Comparison of ENCODE assay signal across 13 cellular contexts in the genomic region with DNA sequence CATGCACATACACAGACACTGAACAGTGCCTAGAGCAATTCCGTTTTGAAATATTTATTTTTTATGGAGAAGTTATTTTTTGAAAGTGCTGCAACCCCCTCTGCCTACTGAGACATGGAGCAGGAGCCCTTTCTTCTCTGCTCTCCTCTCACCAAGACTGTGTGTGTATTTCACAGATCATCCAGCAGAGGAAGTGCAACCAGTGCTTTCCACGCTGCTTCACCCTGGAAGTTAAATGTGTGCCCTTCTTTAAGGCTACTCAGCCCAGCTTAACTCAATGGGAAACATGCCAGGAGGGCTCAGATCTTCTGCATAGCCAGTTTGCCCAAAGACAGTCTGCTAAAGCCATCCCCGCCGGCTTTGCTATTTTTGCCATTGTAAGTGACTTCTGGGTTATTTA.
A peak's percentile ranks its signal among the peaks of the same experiment; 100 is the strongest.
DNase-seq lines count a peak whose midpoint lies in the region; FAIRE-seq and TF ChIP-seq lines count a peak whose summit lies in the region.
"Had no signal": no experiment of that assay in that cellular context is flagged by ENCODE, and none has a peak within 500 bp of the region (broad histone marks: within the 10 kb centered on the region; RNA-seq: fewer than 3 reads in every experiment).

No MANE protein-coding gene starts in this region.

- no peaks in the 10 kb centered on the region for H3K36me3 ChIP-seq in H1 (ENCODE audit: control insufficient read depth in 2 of 4, insufficient read depth in 4 of 4, low read length in 3 of 4)
- H3K36me3 ChIP-seq: tibial artery had no signal

- H3K4me3 Mint-ChIP-seq in nephron progenitor cell: no peak overlapping the region
- H3K4me3 Mint-ChIP-seq: activated naive CD4-positive, alpha-beta T cell treated with anti-CD3 and anti-CD28 coated beads for 36 hours had no signal

- no peaks in the 10 kb centered on the region for H4K20me1 ChIP-seq in H1 (replicated peaks in 1 of 2; ENCODE audit: control insufficient read depth in 1 of 2, insufficient read depth in 2 of 2, low read length in 2 of 2)

- no peak overlapping the region for H3K56ac ChIP-seq in H1 (replicated peaks; ENCODE audit: insufficient read length, low read depth, low read length)

- no peaks in the 10 kb centered on the region for H3K4me1 ChIP-seq in H1 (replicated peaks in 1 of 4; ENCODE audit: control insufficient read depth in 3 of 4, insufficient read depth in 4 of 4, low read length in 3 of 4)

- no peak overlapping the region for H3K27ac ChIP-seq in H1 (ENCODE audit: low read depth, low read length)
- H3K27ac ChIP-seq: tibial artery had no signal

- no peak overlapping the region for H3K18ac ChIP-seq in H1 (ENCODE audit: extremely low read depth, low read length)

- H3K79me1 ChIP-seq in H1 (ENCODE audit: low read depth, low read length): no peaks in the 10 kb centered on the region

- CTCF ChIA-PET in H1 (lab: Charles Lee; ENCODE audit: partially characterized antibody): no interaction called here

- H2BK15ac ChIP-seq in H1 (ENCODE audit: low read length): no peak overlapping the region

- no peaks in the 10 kb centered on the region for H3K36me3 Mint-ChIP-seq in nephron progenitor cell (ENCODE audit: low read depth)

- H3K9me3 Mint-ChIP-seq in nephron progenitor cell: no peaks in the 10 kb centered on the region

- TF ChIP-seq RAD21 in H1 (IDR thresholded peaks at IDR 0.05 in 1 of 2, conservative IDR thresholded peaks at IDR 0.05 in 1 of 2; ENCODE audit: low read depth in 2 of 2, low read length in 2 of 2): peak; percentile 56 to 62

- H3K23ac ChIP-seq in H1 (ENCODE audit: insufficient read length): no peak overlapping the region

- in situ Hi-C loops in G401 (cut with HindIII; ENCODE audit: low sequenced_read_pairs): no loop called here

- no peak overlapping the region for H2AFZ ChIP-seq in H1 (ENCODE audit: low read length)

- no peak overlapping the region for H3K9ac ChIP-seq in H1 (replicated peaks in 1 of 4; ENCODE audit: extremely low read depth in 1 of 4, low read depth in 3 of 4, low read length in 3 of 4)

- H3K4me1 Mint-ChIP-seq in nephron progenitor cell: peaks cover 35% of the 10 kb centered on the region

- no peak overlapping the region for H3K4ac ChIP-seq in H1 (replicated peaks; ENCODE audit: insufficient read length, low read depth, low read length)

- H3K27me3 Mint-ChIP-seq in nephron progenitor cell (ENCODE audit: low read depth, poor library complexity): no peaks in the 10 kb centered on the region

- WGBS in H1 (ENCODE audit: extremely low coverage in 1 of 2, insufficient coverage in 1 of 2, insufficient read length in 1 of 2, insufficient replicate concordance in 2 of 2, low coverage in 1 of 2, low lambda C conversion rate in 2 of 2, missing lambda C conversion rate in 1 of 2), 2 experiments: 66% methylated on average over 4 of the region's 4 CpGs; no CpG with 5 or more reads in 1 of the 2 experiments

- H3K4me2 ChIP-seq in H1 (ENCODE audit: insufficient read depth in 1 of 2, low read depth in 2 of 2, low read length in 2 of 2): no peak overlapping the region

- H4K5ac ChIP-seq in H1 (ENCODE audit: insufficient read length, low read depth, low read length): no peak overlapping the region

- POLR2A ChIA-PET in H1 (lab: Charles Lee; ENCODE audit: partially characterized antibody): no interaction called here

- peak; percentile 4 to 61 (median 11); a peak in 2 of 4 replicates for TF ChIP-seq CTCF in H1 (IDR thresholded peaks at IDR 0.05; ENCODE audit: control extremely low read depth in 1 of 3, insufficient read depth in 1 of 3, low read depth in 1 of 3, low read length in 3 of 3)
- peak; percentile 34 for TF ChIP-seq CTCF in nephron progenitor cell (IDR thresholded peaks at IDR 0.05)
- TF ChIP-seq CTCF in GM10266 (IDR thresholded peaks at IDR 0.05; ENCODE audit: control insufficient read depth, insufficient read depth, low read depth, missing control alignments): no peak

- H4K91ac ChIP-seq in H1 (replicated peaks; ENCODE audit: insufficient read length, low read length): no peak overlapping the region

- H3K14ac ChIP-seq in H1 (ENCODE audit: insufficient read length): no peak overlapping the region

- FAIRE-seq in H1 (lab: Jason Lieb, UNC): no peak

- no peak overlapping the region for H2BK12ac ChIP-seq in H1 (ENCODE audit: low read depth, low read length)

- no peak overlapping the region for H2BK120ac ChIP-seq in H1 (replicated peaks; ENCODE audit: low read depth, low read length)

- no peak overlapping the region for H3K27ac Mint-ChIP-seq in nephron progenitor cell
- H3K27ac Mint-ChIP-seq: activated naive CD4-positive, alpha-beta T cell treated with anti-CD3 and anti-CD28 coated beads for 36 hours had no signal

- no peak overlapping the region for H4K8ac ChIP-seq in H1 (ENCODE audit: extremely low read depth, insufficient read depth, low read length)

- no peak overlapping the region for H3K4me3 ChIP-seq in H1 (ENCODE audit: extremely low read depth in 1 of 4, insufficient read depth in 2 of 4, low read depth in 3 of 4, low read length in 4 of 4)
- H3K4me3 ChIP-seq: tibial artery had no signal

- no peak overlapping the region for H2AK5ac ChIP-seq in H1 (ENCODE audit: low read depth, low read length)

- H2BK20ac ChIP-seq in H1 (ENCODE audit: low read length): no peak overlapping the region

- no peak overlapping the region for H2BK5ac ChIP-seq in H1 (ENCODE audit: low read depth, low read length)

- no peak for TF ChIP-seq EP300 in H1 (IDR thresholded peaks at IDR 0.05; ENCODE audit: borderline replicate concordance in 1 of 2, low read depth in 2 of 2, low read length in 2 of 2)

- H3K9me3 ChIP-seq in H1 (ENCODE audit: insufficient read depth in 2 of 2, low read depth in 1 of 2, low read length in 1 of 2): no peaks in the 10 kb centered on the region
- H3K9me3 ChIP-seq: tibial artery had no signal

- H3K23me2 ChIP-seq in H1 (ENCODE audit: low read depth, low read length): no peaks in the 10 kb centered on the region

- TF ChIP-seq POLR2A in H1 (IDR thresholded peaks at IDR 0.05; ENCODE audit: control extremely low read depth in 1 of 2, low read depth in 2 of 2, low read length in 2 of 2): no peak

- no peaks in the 10 kb centered on the region for H3K79me2 ChIP-seq in H1 (ENCODE audit: control insufficient read depth in 1 of 2, insufficient read depth in 2 of 2, low read length in 2 of 2)

- DNase-seq in COR-L47 (lab: John Stamatoyannopoulos, UW) (peak; percentile 4), NCI-H69 (lab: John Stamatoyannopoulos, UW) (peak; percentile 48), H1 (ENCODE audit: low read depth in 1 of 2, low spot score in 2 of 2) (no peak), nephron progenitor cell (peak; percentile 4), GM10266 (ENCODE audit: extremely low spot score) (no peak), DMS153 (lab: John Stamatoyannopoulos, UW) (no peak), G401 (ENCODE audit: low spot score) (no peak)
- no peak for DNase-seq in activated CD4-positive, alpha-beta T cell treated with anti-CD3 and anti-CD28 coated beads for 4 hours
- DNase-seq: activated CD4-positive, CD25-positive, alpha-beta regulatory T cell; activated naive CD4-positive, alpha-beta T cell treated with anti-CD3 and anti-CD28 coated beads for 36 hours; DMS79; stimulated activated CD4-positive, alpha-beta T cell treated with anti-CD3 and anti-CD28 coated beads, Interleukin-4, amount 100 ng/mL, for 4 hours; tibial artery had no signal

- H3K27me3 ChIP-seq in H1 (replicated peaks in 1 of 4; ENCODE audit: control insufficient read depth in 3 of 4, extremely low read depth in 1 of 4, insufficient read depth in 3 of 4, low read length in 3 of 4): no peaks in the 10 kb centered on the region
- H3K27me3 ChIP-seq: tibial artery had no signal

TF ChIP-seq in H1, 55 proteins besides CTCF, POLR2A, EP300 and RAD21:
- no peak for TF ChIP-seq SP1 (IDR thresholded peaks at IDR 0.05; ENCODE audit: low read depth, low read length)
- no peak for TF ChIP-seq CEBPB (IDR thresholded peaks at IDR 0.05; ENCODE audit: low read depth, low read length)
- TF ChIP-seq ASH2L (IDR thresholded peaks at IDR 0.05; ENCODE audit: low read length): no peak
- no peak for TF ChIP-seq BACH1 (IDR thresholded peaks at IDR 0.05; ENCODE audit: low read length)
- no peak for TF ChIP-seq EZH2 (IDR thresholded peaks at IDR 0.05; ENCODE audit: low read depth, low read length, severe bottlenecking)
- no peak for TF ChIP-seq JUND (IDR thresholded peaks at IDR 0.05; ENCODE audit: low read length)
- TF ChIP-seq POLR2AphosphoS5 (IDR thresholded peaks at IDR 0.05; ENCODE audit: low read depth, low read length): no peak
- TF ChIP-seq, protein P1, sequence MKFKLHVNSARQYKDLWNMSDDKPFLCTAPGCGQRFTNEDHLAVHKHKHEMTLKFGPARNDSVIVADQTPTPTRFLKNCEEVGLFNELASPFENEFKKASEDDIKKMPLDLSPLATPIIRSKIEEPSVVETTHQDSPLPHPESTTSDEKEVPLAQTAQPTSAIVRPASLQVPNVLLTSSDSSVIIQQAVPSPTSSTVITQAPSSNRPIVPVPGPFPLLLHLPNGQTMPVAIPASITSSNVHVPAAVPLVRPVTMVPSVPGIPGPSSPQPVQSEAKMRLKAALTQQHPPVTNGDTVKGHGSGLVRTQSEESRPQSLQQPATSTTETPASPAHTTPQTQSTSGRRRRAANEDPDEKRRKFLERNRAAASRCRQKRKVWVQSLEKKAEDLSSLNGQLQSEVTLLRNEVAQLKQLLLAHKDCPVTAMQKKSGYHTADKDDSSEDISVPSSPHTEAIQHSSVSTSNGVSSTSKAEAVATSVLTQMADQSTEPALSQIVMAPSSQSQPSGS (IDR thresholded peaks at IDR 0.05; ENCODE audit: low read length): no peak
- no peak for TF ChIP-seq SRF (IDR thresholded peaks at IDR 0.05; ENCODE audit: low read depth, low read length)
- no peak for TF ChIP-seq KDM5A (IDR thresholded peaks at IDR 0.05; ENCODE audit: low read length)
- no peak for TF ChIP-seq MAFK (IDR thresholded peaks at IDR 0.05; ENCODE audit: low read depth, low read length)
- no peak for TF ChIP-seq SUZ12 (IDR thresholded peaks at IDR 0.05; ENCODE audit: low read length)
- no peak for TF ChIP-seq POU5F1 (IDR thresholded peaks at IDR 0.05; ENCODE audit: low read depth, low read length)
- no peak for TF ChIP-seq ZNF274 (IDR thresholded peaks at IDR 0.05; ENCODE audit: borderline replicate concordance, extremely low read depth, low read length)
- TF ChIP-seq CBX8 (IDR thresholded peaks at IDR 0.05; ENCODE audit: borderline replicate concordance, low read depth, low read length): no peak
- no peak for TF ChIP-seq KDM1A (IDR thresholded peaks at IDR 0.05; ENCODE audit: borderline replicate concordance, low read length)
- no peak for TF ChIP-seq CHD1 (IDR thresholded peaks at IDR 0.05; ENCODE audit: low read depth, low read length)
- no peak for TF ChIP-seq TAF1 (IDR thresholded peaks at IDR 0.05; ENCODE audit: low read depth, low read length)

Comparison
In these comparisons a context has a peak if more than half of its experiments do, and no peak if none do; other contexts are left out.
1. DNase-seq: peak in COR-L47 (single experiment), NCI-H69 (single experiment) and nephron progenitor cell (single experiment); none in H1 (0 of 2), GM10266 (single experiment), DMS153 (single experiment), G401 (single experiment) and activated CD4-positive, alpha-beta T cell treated with anti-CD3 and anti-CD28 coated beads for 4 hours (0 of 2).